8 cellular contexts compared by ENCODE assay signal in genomic region chr7:100167912-100168323, GRCh38. TPM values are rescaled to one million over a fixed set of nuclear protein-coding genes. Genes with fewer than 3 reads are reported as not detected.
DNase-seq lines count a peak whose midpoint lies in the region; ATAC-seq and TF ChIP-seq lines count a peak whose summit lies in the region.

No MANE protein-coding gene starts in this region.

- no peaks in the 10 kb centered on the region for H3K9me3 ChIP-seq in body of pancreas
- H3K9me3 ChIP-seq in left lung = no peaks in the 10 kb centered on the region

- ATAC-seq in stimulated activated naive CD8-positive, alpha-beta T cell treated with anti-CD3 and anti-CD28 coated beads, Interleukin-15, Interleukin-2, amounts not matched to agents 100 U/mL and 50 U/mL, for 24 hours = no peak
- ATAC-seq in body of pancreas (peak; percentile 4), left lung (peak; percentile 21)

- no peaks in the 10 kb centered on the region for H3K9me3 Mint-ChIP-seq in stimulated activated naive CD8-positive, alpha-beta T cell treated with anti-CD3 and anti-CD28 coated beads, Interleukin-15, Interleukin-2, amounts not matched to agents 100 ng/mL and 50 ng/mL, for 24 hours
- no peaks in the 10 kb centered on the region for H3K9me3 Mint-ChIP-seq in type B pancreatic cell

- no peak overlapping the region for H3K27ac Mint-ChIP-seq in stimulated activated naive CD8-positive, alpha-beta T cell treated with anti-CD3 and anti-CD28 coated beads, Interleukin-15, Interleukin-2, amounts not matched to agents 100 ng/mL and 50 ng/mL, for 24 hours
- peak overlapping the region; percentile 75 for H3K27ac Mint-ChIP-seq in type B pancreatic cell

- peaks cover 70% of the 10 kb centered on the region for H3K4me1 Mint-ChIP-seq in stimulated activated naive CD8-positive, alpha-beta T cell treated with anti-CD3 and anti-CD28 coated beads, Interleukin-15, Interleukin-2, amounts not matched to agents 100 ng/mL and 50 ng/mL, for 24 hours (ENCODE audit: low read depth)
- H3K4me1 Mint-ChIP-seq in type B pancreatic cell (ENCODE audit: unreplicated experiment) = peaks cover 37% of the 10 kb centered on the region

- no peaks in the 10 kb centered on the region for H3K36me3 Mint-ChIP-seq in stimulated activated naive CD8-positive, alpha-beta T cell treated with anti-CD3 and anti-CD28 coated beads, Interleukin-15, Interleukin-2, amounts not matched to agents 100 ng/mL and 50 ng/mL, for 24 hours (ENCODE audit: low read depth)
- H3K36me3 Mint-ChIP-seq in type B pancreatic cell = no peaks in the 10 kb centered on the region

- H3K4me3 ChIP-seq in body of pancreas (no peak overlapping the region), left lung (peak overlapping the region; percentile 33 to 48)

- no peak for DNase-seq in stimulated activated naive CD8-positive, alpha-beta T cell treated with anti-CD3 and anti-CD28 coated beads, Interleukin-15, Interleukin-2, amounts not matched to agents 100 U/mL and 50 U/mL, for 24 hours
- DNase-seq in body of pancreas (no peak), left lung (no peak), type B pancreatic cell (ENCODE audit: extremely low spot score, unreplicated experiment) (no peak), putamen (ENCODE audit: low spot score) (no peak), mesenteric fat pad (ENCODE audit: low spot score) (no peak), GM19240 (ENCODE audit: insufficient read length, low spot score) (no peak)

- H3K4me1 ChIP-seq in body of pancreas = peaks cover 31% of the 10 kb centered on the region
- H3K4me1 ChIP-seq in left lung = peaks cover 0 to 43% of the 10 kb centered on the region in 2 donors

- intact Hi-C loops in body of pancreas (cut with DNase I) (no loop called here), left lung (cut with DNase I) (no loop called here)

- H3K27me3 ChIP-seq in body of pancreas (peaks cover 0 to 46% of the 10 kb centered on the region in 2 donors), left lung (peaks cover 10 to 70% of the 10 kb centered on the region in 2 donors)

- 2 to 8% methylated on average over 11 of the region's 11 CpGs for WGBS in body of pancreas, 2 donors

- TF ChIP-seq CTCF in body of pancreas (IDR thresholded peaks at IDR 0.05) (no peak), left lung (IDR thresholded peaks at IDR 0.05) (no peak), type B pancreatic cell (conservative IDR thresholded peaks at IDR 0.05) (no peak)

- H3K27ac ChIP-seq in body of pancreas = no peak overlapping the region
- peak overlapping the region in 1 of 2 donors; percentile 66 for H3K27ac ChIP-seq in left lung

- H3K36me3 ChIP-seq in body of pancreas (replicated peaks in 1 of 2; ENCODE audit: insufficient read depth in 1 of 2, low read depth in 2 of 2) (no peaks in the 10 kb centered on the region), left lung (no peaks in the 10 kb centered on the region)

- peak overlapping the region; percentile 74 for H3K4me3 Mint-ChIP-seq in stimulated activated naive CD8-positive, alpha-beta T cell treated with anti-CD3 and anti-CD28 coated beads, Interleukin-15, Interleukin-2, amounts not matched to agents 100 ng/mL and 50 ng/mL, for 24 hours
- peak overlapping the region; percentile 87 for H3K4me3 Mint-ChIP-seq in type B pancreatic cell

- no peak for TF ChIP-seq POLR2A in body of pancreas (IDR thresholded peaks at IDR 0.05)

- peaks cover 21% of the 10 kb centered on the region for H3K27me3 Mint-ChIP-seq in stimulated activated naive CD8-positive, alpha-beta T cell treated with anti-CD3 and anti-CD28 coated beads, Interleukin-15, Interleukin-2, amounts not matched to agents 100 ng/mL and 50 ng/mL, for 24 hours
- H3K27me3 Mint-ChIP-seq in type B pancreatic cell = peaks cover 28% of the 10 kb centered on the region

RNA-seq across cellular contexts. Expression of gene GAL3ST4, which starts 0.5 kb away (rescaled TPM):
- under 1 TPM in 1 of 2 donors, not detected in 1; 0.26 TPM for total RNA-seq in body of pancreas
- total RNA-seq in left lung = 10 to 100 TPM; 17.1 to 18.9 TPM
- 7.2 and 7.4 TPM in 2 replicates for total RNA-seq in type B pancreatic cell (ENCODE audit: low replicate concordance)
- 1.7 TPM for total RNA-seq in mesenteric fat pad

RNA-seq across cellular contexts. Expression of gene GPC2, which starts 9.3 kb away (rescaled TPM):
- total RNA-seq in body of pancreas (1 to 10 TPM in 1 of 2 donors, under 1 TPM in 1; 0.99 to 1.6 TPM), left lung (1 to 10 TPM; 2.5 to 3.5 TPM), type B pancreatic cell (ENCODE audit: low replicate concordance) (20.6 and 53.3 TPM in 2 replicates), mesenteric fat pad (1.2 TPM)

RNA-seq across cellular contexts. Expression of gene TRAPPC14, which starts 9.4 kb away (rescaled TPM):
- total RNA-seq in body of pancreas (10 to 100 TPM in 1 of 2 donors, 1 to 10 TPM in 1; 7.3 to 27.7 TPM), left lung (10 to 100 TPM; 23.3 to 30.1 TPM), type B pancreatic cell (ENCODE audit: low replicate concordance) (21.3 and 35.2 TPM in 2 replicates), mesenteric fat pad (22.5 TPM)

RNA-seq across cellular contexts. Expression of gene STAG3, which starts 9.8 kb away (rescaled TPM):
- not detected for total RNA-seq in body of pancreas
- total RNA-seq in left lung = 1 to 10 TPM in 1 of 2 donors, under 1 TPM in 1; 0.96 to 3.7 TPM
- 1.6 and 1.7 TPM in 2 replicates for total RNA-seq in type B pancreatic cell (ENCODE audit: low replicate concordance)
- total RNA-seq in mesenteric fat pad = 0.45 TPM

RNA-seq across cellular contexts. Expression of gene LAMTOR4, which starts 19.2 kb away (rescaled TPM):
- 100 to 1,000 TPM in 1 of 2 donors, 10 to 100 TPM in 1; 86.1 to 119 TPM for total RNA-seq in body of pancreas
- 100 to 1,000 TPM; 103 to 120 TPM for total RNA-seq in left lung
- total RNA-seq in type B pancreatic cell (ENCODE audit: low replicate concordance) = 96.7 and 109 TPM in 2 replicates
- 112 TPM for total RNA-seq in mesenteric fat pad

Comparison
In these comparisons a context has a peak if more than half of its experiments do, and no peak if none do; other contexts are left out.
1. H3K4me3 ChIP-seq: peak in left lung (2 of 2); none in body of pancreas (0 of 2).